ENCODE assay signal across 28 cellular contexts in the genomic region with DNA sequence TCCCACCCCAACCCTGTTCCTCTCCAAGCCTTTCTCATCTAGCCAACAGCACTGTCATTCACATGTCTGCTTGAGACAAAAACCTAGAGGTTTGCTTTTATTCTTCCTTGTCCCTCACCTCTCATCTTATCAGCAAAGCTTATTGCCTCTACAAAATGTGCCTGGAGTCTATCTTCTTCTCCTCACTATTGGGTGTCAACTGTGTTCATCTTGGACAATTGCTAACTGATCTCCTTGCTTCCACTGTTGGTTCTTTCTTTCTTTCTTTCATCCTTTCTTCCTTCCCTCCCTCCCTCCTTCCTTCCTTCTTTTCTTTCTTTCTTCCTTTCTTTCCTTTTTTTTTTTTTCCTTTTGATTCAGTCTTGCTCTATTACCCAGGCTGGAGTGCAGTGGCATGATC. TPM values are rescaled to one million over a fixed set of nuclear protein-coding genes. Genes with fewer than 3 reads are reported as not detected.
"Had no signal": no experiment of that assay in that cellular context is flagged by ENCODE, and none has a peak within 500 bp of the region (broad histone marks: within the 10 kb centered on the region; RNA-seq: fewer than 3 reads in every experiment).

No MANE protein-coding gene starts in this region.

- H3K4me1 ChIP-seq: vagina had no signal

- ATAC-seq: activated CD4-positive, alpha-beta T cell treated with anti-CD3 and anti-CD28 coated beads for 36 hours; activated T-cell treated with anti-CD3 and anti-CD28 coated beads, Interleukin-2, amount 50 U/mL, for 4 hours; left lobe of liver; natural killer cell had no signal

- H3K9me3 ChIP-seq: esophagus squamous epithelium, gastroesophageal sphincter, vagina had no signal

- H3K9me3 Mint-ChIP-seq: activated B cell treated with CpG ODN at 0.5 μM for 24 hours; activated naive CD8-positive, alpha-beta T cell treated with anti-CD3 and anti-CD28 coated beads for 36 hours; activated T-cell treated with anti-CD3 and anti-CD28 coated beads, Interleukin-2, amount 50 U/mL, for 4 hours; activated T-helper 2 cell treated with anti-CD3 and anti-CD28 coated beads, Interferon-gamma antibody, Interleukin-2, Interleukin-4, amounts not matched to agents 10 μg/mL and 5 μg/mL and 100 μg/mL, durations not matched to agents 14 hours and 24 hours and 36 hours; endodermal cell; natural killer cell; stimulated activated naive CD8-positive, alpha-beta T cell treated with anti-CD3 and anti-CD28 coated beads, Interleukin-15, Interleukin-2, amounts not matched to agents 100 ng/mL and 50 ng/mL, for 24 hours; T-helper 1 cell treated with Interleukin-12 subunit alpha and Interleukin-12 subunit beta and Interleukin-4 antibody, amounts not matched to agents 30 μg/mL and 1 μg/mL, for 36 hours; type B pancreatic cell had no signal

- H3K4me3 ChIP-seq: coronary artery, esophagus squamous epithelium, gastroesophageal sphincter, vagina had no signal

- DNase-seq: activated B cell treated with CpG ODN at 0.5 μM for 24 hours; activated CD4-positive, alpha-beta T cell treated with anti-CD3 and anti-CD28 coated beads for 36 hours; activated CD4-positive, alpha-beta T cell treated with anti-CD3 and anti-CD28 coated beads, Interleukin-2, amount 50 U/mL, for 4 hours; activated CD8-positive, alpha-beta memory T cell treated with anti-CD3 and anti-CD28 coated beads for 24 hours; activated CD8-positive, alpha-beta memory T cell treated with anti-CD3 and anti-CD28 coated beads, Interleukin-2, amount 50 U/mL, for 4 hours; activated naive CD4-positive, alpha-beta T cell; activated naive CD8-positive, alpha-beta T cell treated with anti-CD3 and anti-CD28 coated beads for 36 hours; activated T-cell treated with anti-CD3 and anti-CD28 coated beads, Interleukin-2, amount 50 U/mL, for 4 hours; endodermal cell; esophagus squamous epithelium; head of caudate nucleus; islet precursor cell; natural killer cell; retina; stimulated activated CD4-positive, alpha-beta T cell treated with anti-CD3 and anti-CD28 coated beads, Interleukin-12 subunit alpha, Interleukin-12 subunit beta, amount 100 ng/mL, for 4 hours; stimulated activated CD4-positive, alpha-beta T cell treated with anti-CD3 and anti-CD28 coated beads, Interleukin-4, amount 100 ng/mL, for 4 hours; T1000 had no signal

- H3K4me1 Mint-ChIP-seq: activated B cell treated with CpG ODN at 0.5 μM for 24 hours; activated CD4-positive, alpha-beta T cell treated with anti-CD3 and anti-CD28 coated beads for 36 hours; activated naive CD8-positive, alpha-beta T cell treated with anti-CD3 and anti-CD28 coated beads for 36 hours; natural killer cell had no signal

- H3K27ac Mint-ChIP-seq: activated B cell treated with CpG ODN at 0.5 μM for 24 hours; activated CD4-positive, alpha-beta T cell treated with anti-CD3 and anti-CD28 coated beads for 36 hours; activated naive CD8-positive, alpha-beta T cell treated with anti-CD3 and anti-CD28 coated beads for 36 hours; activated T-helper 2 cell treated with anti-CD3 and anti-CD28 coated beads, Interferon-gamma antibody, Interleukin-2, Interleukin-4, amounts not matched to agents 10 μg/mL and 5 μg/mL and 100 μg/mL, durations not matched to agents 14 hours and 24 hours and 36 hours; endodermal cell; natural killer cell; progenitor cell of endocrine pancreas; stimulated activated naive CD8-positive, alpha-beta T cell treated with anti-CD3 and anti-CD28 coated beads, Interleukin-15, Interleukin-2, amounts not matched to agents 100 ng/mL and 50 ng/mL, for 24 hours; T-helper 1 cell treated with Interleukin-12 subunit alpha and Interleukin-12 subunit beta and Interleukin-4 antibody, amounts not matched to agents 30 μg/mL and 1 μg/mL, for 36 hours; type B pancreatic cell had no signal

- H3K27me3 ChIP-seq: esophagus squamous epithelium, gastroesophageal sphincter, vagina had no signal

- H3K27me3 Mint-ChIP-seq: activated B cell treated with CpG ODN at 0.5 μM for 24 hours; activated CD4-positive, alpha-beta T cell treated with anti-CD3 and anti-CD28 coated beads for 36 hours; activated naive CD8-positive, alpha-beta T cell treated with anti-CD3 and anti-CD28 coated beads for 36 hours; stimulated activated naive CD8-positive, alpha-beta T cell treated with anti-CD3 and anti-CD28 coated beads, Interleukin-15, Interleukin-2, amounts not matched to agents 100 ng/mL and 50 ng/mL, for 24 hours had no signal

- H3K4me3 Mint-ChIP-seq: activated B cell treated with CpG ODN at 0.5 μM for 24 hours; activated CD4-positive, alpha-beta T cell treated with anti-CD3 and anti-CD28 coated beads for 36 hours; activated naive CD8-positive, alpha-beta T cell treated with anti-CD3 and anti-CD28 coated beads for 36 hours; activated T-cell treated with anti-CD3 and anti-CD28 coated beads, Interleukin-2, amount 50 U/mL, for 4 hours; endodermal cell; natural killer cell; stimulated activated naive CD8-positive, alpha-beta T cell treated with anti-CD3 and anti-CD28 coated beads, Interleukin-15, Interleukin-2, amounts not matched to agents 100 ng/mL and 50 ng/mL, for 24 hours; T-helper 1 cell treated with Interleukin-12 subunit alpha and Interleukin-12 subunit beta and Interleukin-4 antibody, amounts not matched to agents 30 μg/mL and 1 μg/mL, for 36 hours; type B pancreatic cell had no signal

- H3K36me3 ChIP-seq: esophagus squamous epithelium, gastroesophageal sphincter, vagina had no signal

- H3K27ac ChIP-seq: coronary artery, esophagus squamous epithelium, vagina had no signal

- H3K36me3 Mint-ChIP-seq: activated naive CD8-positive, alpha-beta T cell treated with anti-CD3 and anti-CD28 coated beads for 36 hours; natural killer cell; type B pancreatic cell had no signal

RNA-seq across cellular contexts. Expression of gene FOXL2, which starts 48.2 kb away (rescaled TPM):
- total RNA-seq: activated B cell treated with CpG ODN at 0.5 μM for 24 hours; activated CD4-positive, alpha-beta T cell treated with anti-CD3 and anti-CD28 coated beads for 36 hours; activated naive CD8-positive, alpha-beta T cell treated with anti-CD3 and anti-CD28 coated beads for 36 hours; activated T-helper 2 cell treated with anti-CD3 and anti-CD28 coated beads, Interferon-gamma antibody, Interleukin-2, Interleukin-4, amounts not matched to agents 10 μg/mL and 5 μg/mL and 100 μg/mL, durations not matched to agents 14 hours and 24 hours and 36 hours; gastroesophageal sphincter; lung microvascular endothelial cell; natural killer cell; temporal lobe had no signal

RNA-seq across cellular contexts. Expression of gene FOXL2NB, which starts 48.3 kb away (rescaled TPM):
- total RNA-seq: activated B cell treated with CpG ODN at 0.5 μM for 24 hours; activated CD4-positive, alpha-beta T cell treated with anti-CD3 and anti-CD28 coated beads for 36 hours; activated naive CD8-positive, alpha-beta T cell treated with anti-CD3 and anti-CD28 coated beads for 36 hours; activated T-cell treated with anti-CD3 and anti-CD28 coated beads, Interleukin-2, amount 50 U/mL, for 4 hours; activated T-helper 2 cell treated with anti-CD3 and anti-CD28 coated beads, Interferon-gamma antibody, Interleukin-2, Interleukin-4, amounts not matched to agents 10 μg/mL and 5 μg/mL and 100 μg/mL, durations not matched to agents 14 hours and 24 hours and 36 hours; left lobe of liver; lung microvascular endothelial cell; natural killer cell; progenitor cell of endocrine pancreas had no signal
